7 cellular contexts compared by ENCODE assay signal in the genomic region with DNA sequence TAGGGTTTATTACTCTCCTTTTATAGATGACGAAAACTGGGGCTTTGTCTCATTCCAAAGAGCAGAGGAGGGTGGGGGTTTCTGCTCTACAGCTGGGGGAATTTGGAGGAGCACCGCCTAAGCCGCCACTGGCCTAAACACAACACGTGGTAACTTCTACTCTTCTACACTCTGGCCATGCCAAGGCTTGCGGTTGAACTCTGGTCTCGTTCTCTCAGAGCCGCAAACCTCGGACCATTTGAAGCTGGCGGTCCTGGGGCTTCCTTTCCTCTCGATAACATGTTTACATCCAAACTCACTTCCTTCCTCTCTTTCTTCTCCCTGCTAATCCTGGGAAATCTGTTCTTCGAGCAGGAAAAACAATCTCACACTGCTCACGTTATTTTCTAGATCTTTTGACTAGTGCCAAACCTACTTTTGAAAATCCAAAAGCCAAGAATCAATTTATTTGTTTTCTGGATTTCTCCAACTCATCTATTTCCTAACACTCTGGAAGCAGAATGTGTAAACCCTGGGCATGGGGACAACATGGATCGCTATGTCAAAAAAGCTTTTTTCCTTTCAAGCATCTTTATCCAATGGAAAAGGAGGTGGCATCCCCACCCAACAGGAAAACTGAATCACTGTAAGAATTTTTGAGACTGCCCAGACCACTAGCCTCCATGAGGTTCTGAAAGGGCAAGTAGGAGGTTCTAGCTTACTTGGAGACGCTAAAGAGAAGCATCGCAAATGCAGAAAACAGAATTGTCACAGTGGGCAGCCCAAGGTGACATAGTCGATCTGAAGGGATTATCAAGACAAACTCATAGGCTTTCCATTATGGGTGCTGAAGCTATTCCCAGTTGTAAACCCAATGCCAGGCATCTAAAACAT. TPM values are rescaled to one million over a fixed set of nuclear protein-coding genes. Genes with fewer than 3 reads are reported as not detected.
DNase-seq lines count a peak whose midpoint lies in the region; ATAC-seq and TF ChIP-seq lines count a peak whose summit lies in the region.

No MANE protein-coding gene starts in this region.

- H3K9ac ChIP-seq in KMS-11 (peak overlapping the region; percentile 56), iPS-18a (ENCODE audit: low read length) (peak overlapping the region; percentile 60)

- H4K20me1 ChIP-seq in KMS-11 (ENCODE audit: insufficient read depth), result no peaks in the 10 kb centered on the region

- H3K4me3 ChIP-seq in KMS-11 (IDR thresholded peaks at IDR 0.05; ENCODE audit: insufficient read depth, low read depth, low read length) (no peak overlapping the region), ascending aorta (peak overlapping the region; percentile 58 to 64), iPS-18a (ENCODE audit: low read length) (peak overlapping the region; percentile 81), skin epidermis (peak overlapping the region in 6 of 7 experiments; percentile 27 to 64 (median 40))

- H3K9me3 ChIP-seq in ascending aorta (no peaks in the 10 kb centered on the region), iPS-18a (ENCODE audit: control insufficient read depth, low read depth, low read length) (no peaks in the 10 kb centered on the region)

- H3K36me3 ChIP-seq in KMS-11 (ENCODE audit: insufficient read depth), result no peaks in the 10 kb centered on the region
- no peaks in the 10 kb centered on the region for H3K36me3 ChIP-seq in ascending aorta
- no peaks in the 10 kb centered on the region for H3K36me3 ChIP-seq in iPS-18a (ENCODE audit: control insufficient read depth, low read depth, low read length)

- peak overlapping the region; percentile 92 for H3K4me2 ChIP-seq in KMS-11

- ATAC-seq in GM18868 (IDR thresholded peaks at IDR 0.05; ENCODE audit: unreplicated experiment) (peak; percentile 23), HG03108 (IDR thresholded peaks at IDR 0.05; ENCODE audit: unreplicated experiment) (no peak)

- peaks cover 76% of the 10 kb centered on the region for H3K4me1 ChIP-seq in KMS-11 (ENCODE audit: low read depth, poor library complexity, severe bottlenecking)
- H3K4me1 ChIP-seq in ascending aorta, result peaks cover 9 to 22% of the 10 kb centered on the region in 2 donors
- H3K4me1 ChIP-seq in iPS-18a (ENCODE audit: control insufficient read depth, low read depth, low read length), result peaks cover 28% of the 10 kb centered on the region

- intact Hi-C loops in ascending aorta (cut with DNase I), result loop anchor here (5.0 to 10.0 kb wide), 5 partner anchors 688 to 1452 kb away; partner anchors contain the start of genes DCTN5, DCUN1D3, LYRM1 and PALB2

- H3K27me3 ChIP-seq in KMS-11 (ENCODE audit: insufficient read depth, low read depth), result no peaks in the 10 kb centered on the region
- no peaks in the 10 kb centered on the region for H3K27me3 ChIP-seq in ascending aorta
- peaks cover 13% of the 10 kb centered on the region for H3K27me3 ChIP-seq in iPS-18a (ENCODE audit: control insufficient read depth, insufficient read depth, low read length)

- no peak for TF ChIP-seq CTCF in KMS-11 (conservative IDR thresholded peaks at IDR 0.05; ENCODE audit: low read depth, low read length)
- TF ChIP-seq CTCF in ascending aorta (IDR thresholded peaks at IDR 0.05), result no peak

- H2AFZ ChIP-seq in KMS-11 (ENCODE audit: low read depth), result peak overlapping the region; percentile 80; the same call in 1 of the 2 replicates

- DNase-seq in T-helper 2 cell, result peak; percentile 45 to 93 (median 80)
- peak; percentile 75 to 94 for DNase-seq in ascending aorta (ENCODE audit: low spot score in 2 of 2)

- H3K27ac ChIP-seq in KMS-11 (peak overlapping the region; percentile 86), ascending aorta (peak overlapping the region; percentile 95 to 98), iPS-18a (ENCODE audit: low read length) (no peak overlapping the region), skin epidermis (peak overlapping the region in 20 of 21 experiments; percentile 78 to 96 (median 92))

- no peaks in the 10 kb centered on the region for H3K79me2 ChIP-seq in KMS-11 (ENCODE audit: insufficient read depth, low read depth)

RNA-seq across cellular contexts. Expression of gene EEF2K, which starts 13.6 kb away (rescaled TPM):
- total RNA-seq in ascending aorta, result 31.9 TPM

RNA-seq across cellular contexts. Expression of gene SDR42E2, which starts 30.2 kb away (rescaled TPM):
- not detected for total RNA-seq in ascending aorta
